Comparison of ENCODE assay signal across 8 cellular contexts in the genomic region with DNA sequence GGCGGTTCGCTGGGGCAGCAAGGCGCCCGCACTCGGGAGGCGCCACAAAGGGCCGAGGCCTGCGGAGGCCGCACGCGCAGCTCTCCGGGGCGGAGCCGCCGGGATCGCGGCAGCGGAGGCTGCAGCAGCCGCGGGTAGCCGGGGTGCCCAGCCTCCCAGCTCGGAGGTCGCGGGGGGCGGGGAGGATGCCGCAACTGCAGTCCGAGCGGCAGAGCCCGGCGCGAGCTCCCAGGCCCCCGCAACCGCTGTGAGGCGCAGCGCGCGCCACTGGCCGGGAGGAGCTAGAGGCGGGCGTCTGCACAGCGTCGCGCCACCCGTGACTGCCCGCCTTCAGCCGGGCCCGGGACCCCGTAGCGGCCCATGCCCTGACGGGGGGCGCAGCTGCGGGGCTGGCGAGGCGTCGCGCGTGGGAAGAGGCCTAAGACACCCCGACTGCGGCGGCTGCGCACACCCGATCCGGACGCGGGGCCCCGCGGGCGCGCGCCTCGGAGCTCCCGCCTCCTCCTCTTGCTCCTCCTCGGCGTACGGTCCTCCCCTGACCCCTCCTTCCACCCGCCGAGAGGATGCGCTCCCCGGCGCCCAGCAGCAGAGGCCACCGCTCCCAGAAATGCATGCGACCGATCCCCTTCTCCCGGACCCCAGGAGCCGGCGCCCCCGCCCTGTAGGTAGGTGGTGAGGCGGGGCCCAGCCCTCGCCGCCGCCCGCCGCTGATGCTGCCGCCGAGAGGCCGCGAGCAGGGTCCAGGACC. TPM values are rescaled to one million over a fixed set of nuclear protein-coding genes. Genes with fewer than 3 reads are reported as not detected.
DNase-seq lines count a peak whose midpoint lies in the region; ATAC-seq lines count a peak whose summit lies in the region.

A gene with protein sequence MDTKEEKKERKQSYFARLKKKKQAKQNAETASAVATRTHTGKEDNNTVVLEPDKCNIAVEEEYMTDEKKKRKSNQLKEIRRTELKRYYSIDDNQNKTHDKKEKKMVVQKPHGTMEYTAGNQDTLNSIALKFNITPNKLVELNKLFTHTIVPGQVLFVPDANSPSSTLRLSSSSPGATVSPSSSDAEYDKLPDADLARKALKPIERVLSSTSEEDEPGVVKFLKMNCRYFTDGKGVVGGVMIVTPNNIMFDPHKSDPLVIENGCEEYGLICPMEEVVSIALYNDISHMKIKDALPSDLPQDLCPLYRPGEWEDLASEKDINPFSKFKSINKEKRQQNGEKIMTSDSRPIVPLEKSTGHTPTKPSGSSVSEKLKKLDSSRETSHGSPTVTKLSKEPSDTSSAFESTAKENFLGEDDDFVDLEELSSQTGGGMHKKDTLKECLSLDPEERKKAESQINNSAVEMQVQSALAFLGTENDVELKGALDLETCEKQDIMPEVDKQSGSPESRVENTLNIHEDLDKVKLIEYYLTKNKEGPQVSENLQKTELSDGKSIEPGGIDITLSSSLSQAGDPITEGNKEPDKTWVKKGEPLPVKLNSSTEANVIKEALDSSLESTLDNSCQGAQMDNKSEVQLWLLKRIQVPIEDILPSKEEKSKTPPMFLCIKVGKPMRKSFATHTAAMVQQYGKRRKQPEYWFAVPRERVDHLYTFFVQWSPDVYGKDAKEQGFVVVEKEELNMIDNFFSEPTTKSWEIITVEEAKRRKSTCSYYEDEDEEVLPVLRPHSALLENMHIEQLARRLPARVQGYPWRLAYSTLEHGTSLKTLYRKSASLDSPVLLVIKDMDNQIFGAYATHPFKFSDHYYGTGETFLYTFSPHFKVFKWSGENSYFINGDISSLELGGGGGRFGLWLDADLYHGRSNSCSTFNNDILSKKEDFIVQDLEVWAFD (plus strand): TSS at position 558 of the 748 bp plus-strand sequence. CDS start 24,395 bp downstream, outside the sequence.

- ATAC-seq in GM19043 (IDR thresholded peaks at IDR 0.05; ENCODE audit: low read depth, unreplicated experiment): peak; percentile 63
- peak; percentile 39 for ATAC-seq in HG03378 (IDR thresholded peaks at IDR 0.05; ENCODE audit: unreplicated experiment)

- H3K27ac ChIP-seq in mesodermal cell (ENCODE audit: low read depth, low read length, severe bottlenecking): peak within 1 kb of the TSS; percentile 75

- peak within 1 kb of the TSS; percentile 82 for H3K9ac ChIP-seq in endocrine pancreas (ENCODE audit: control insufficient read depth, insufficient read depth, low read length)

- WGBS in mesodermal cell (ENCODE audit: insufficient coverage in 2 of 2), 2 experiments: 0 to 1% methylated on average over 44 to 81 of the region's 97 CpGs

- DNase-seq in C1 segment of cervical spinal cord (lab: John Stamatoyannopoulos, UW) (peak; percentile 28 to 92 (median 82)), NCI-H774 (lab: John Stamatoyannopoulos, UW) (peak; percentile 90)
- peak; percentile 37 to 58 (median 49) for DNase-seq in activated CD8-positive, alpha-beta memory T cell treated with anti-CD3 and anti-CD28 coated beads for 48 hours (ENCODE audit: low read depth in 2 of 3, low spot score in 2 of 3)
- DNase-seq in stimulated activated CD8-positive, alpha-beta memory T cell treated with anti-CD3 and anti-CD28 coated beads, Interleukin-15, amount 100 ng/mL, for 4 hours (ENCODE audit: low read depth in 2 of 2): peak; percentile 50 to 60

- no peaks in the 10 kb centered on the region for H3K27me3 ChIP-seq in endocrine pancreas (ENCODE audit: control insufficient read depth, insufficient read depth, low read length)

- H3K36me3 ChIP-seq in endocrine pancreas (ENCODE audit: control insufficient read depth, insufficient read depth, low read length): no peaks in the 10 kb centered on the region
- H3K36me3 ChIP-seq in mesodermal cell (ENCODE audit: control insufficient read depth, insufficient read depth, low read length): no peaks in the 10 kb centered on the region

- H3K4me3 ChIP-seq in endocrine pancreas (ENCODE audit: control insufficient read depth, insufficient read depth, low read length): peak within 1 kb of the TSS; percentile 96
- peak within 1 kb of the TSS; percentile 83 for H3K4me3 ChIP-seq in mesodermal cell (ENCODE audit: extremely low read depth, insufficient read depth, low read length, poor library complexity, severe bottlenecking)

- H3K9me3 ChIP-seq in endocrine pancreas (ENCODE audit: control insufficient read depth, low read length) (no peaks in the 10 kb centered on the region), mesodermal cell (ENCODE audit: control insufficient read depth, low read length) (no peaks in the 10 kb centered on the region)

- H3K4me1 ChIP-seq in endocrine pancreas (ENCODE audit: control insufficient read depth, insufficient read depth, low read length) (peaks cover 24% of the 10 kb centered on the region), mesodermal cell (ENCODE audit: control insufficient read depth, insufficient read depth, low read length, poor library complexity, severe bottlenecking) (peaks cover 8% of the 10 kb centered on the region)

RNA-seq across cellular contexts. Expression of the gene that starts here (rescaled TPM):
- polyA plus RNA-seq in mesodermal cell (2013, experiment 1 of 2): 6.9 TPM
- polyA plus RNA-seq in mesodermal cell (2013, experiment 2 of 2): 7.9 TPM

Comparison
In these comparisons a context has a peak if more than half of its experiments do, and no peak if none do; other contexts are left out.
1. Peak in every context shown above with its lines: DNase-seq, ATAC-seq, H3K4me3 ChIP-seq and H3K27ac ChIP-seq.